ENCODE assay signal across 16 cellular contexts in the genomic region with DNA sequence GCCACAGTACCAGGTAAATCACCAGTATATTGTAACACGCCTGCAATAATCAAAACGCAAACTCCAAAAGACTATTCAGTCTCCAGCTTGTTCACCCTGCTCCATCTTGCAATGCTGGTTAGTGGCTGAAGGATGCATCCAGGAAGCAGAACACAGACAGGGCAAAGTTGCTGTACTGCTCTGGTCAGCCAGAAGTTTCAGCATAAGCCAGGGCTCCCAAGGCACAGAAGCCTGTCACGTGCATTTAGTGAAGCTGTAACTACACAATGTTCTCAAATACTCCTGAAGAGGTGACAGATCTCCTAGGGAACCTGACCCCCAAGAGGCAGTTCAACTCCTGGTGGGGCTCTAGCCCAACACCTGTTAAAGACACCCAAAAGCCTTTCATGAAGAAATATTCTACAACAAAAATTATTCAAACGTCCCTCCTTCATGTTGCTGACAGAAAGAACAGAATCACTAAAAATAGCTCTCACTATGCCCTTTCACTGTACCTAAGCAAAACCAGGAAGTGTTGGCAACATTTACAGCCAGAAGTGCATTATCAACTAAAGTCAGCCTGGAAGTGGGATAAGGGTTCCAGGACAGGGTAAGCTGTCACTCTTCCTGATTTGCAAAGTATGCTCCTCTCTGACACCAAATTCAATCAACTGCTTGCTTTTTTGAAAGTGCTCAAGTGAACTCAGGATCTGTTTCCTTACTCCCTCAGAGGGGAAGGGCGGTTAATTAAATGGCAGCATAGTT. TPM values are rescaled to one million over a fixed set of nuclear protein-coding genes. Genes with fewer than 3 reads are reported as not detected.
DNase-seq lines count a peak whose midpoint lies in the region; ATAC-seq and TF ChIP-seq lines count a peak whose summit lies in the region.
"Had no signal": no experiment of that assay in that cellular context is flagged by ENCODE, and none has a peak within 500 bp of the region (broad histone marks: within the 10 kb centered on the region; RNA-seq: fewer than 3 reads in every experiment).

No MANE protein-coding gene starts in this region.

- no peak for DNase-seq in Right ventricle myocardium inferior (ENCODE audit: missing footprints)
- DNase-seq in cardiac septum (ENCODE audit: low spot score) = no peak
- no peak for DNase-seq in chondrocyte (ENCODE audit: low spot score)
- no peak for DNase-seq in naive thymus-derived CD4-positive, alpha-beta T cell
- no peak for DNase-seq in COLO829 (ENCODE audit: low spot score)
- DNase-seq in hippocampal formation (lab: John Stamatoyannopoulos, UW) = no peak
- DNase-seq in NCI-H446 treated with DMSO at 0.1 percent for 48 hours (lab: John Stamatoyannopoulos, UW) = no peak
- DNase-seq: DMS79 treated with DMSO at 0.1 percent for 48 hours; effector memory CD4-positive, alpha-beta T cell; NCI-H2081 treated with DMSO at 0.1 percent for 48 hours; NK-92 treated with Interleukin-12 subunit alpha and Interleukin-12 subunit beta, amount 100 ng/mL, for 24 hours; nucleus accumbens had no signal

- no peaks in the 10 kb centered on the region for H3K27me3 ChIP-seq in naive thymus-derived CD4-positive, alpha-beta T cell (ENCODE audit: control insufficient read depth in 2 of 2, insufficient read depth in 2 of 2, low read length in 2 of 2)
- H3K27me3 ChIP-seq: vagina had no signal

- no peaks in the 10 kb centered on the region for H3K4me1 ChIP-seq in naive thymus-derived CD4-positive, alpha-beta T cell (ENCODE audit: control insufficient read depth in 2 of 2, insufficient read depth in 2 of 2, low read length in 2 of 2)

- H3K27ac Mint-ChIP-seq in chondrocyte (ENCODE audit: unreplicated experiment) = peak overlapping the region; percentile 28
- H3K27ac Mint-ChIP-seq in naive thymus-derived CD4-positive, alpha-beta T cell = peak overlapping the region; percentile 7 to 89 (median 40)

- H3K9me3 ChIP-seq in naive thymus-derived CD4-positive, alpha-beta T cell (ENCODE audit: control insufficient read depth in 2 of 3, low read length in 3 of 3) = no peaks in the 10 kb centered on the region
- H3K9me3 ChIP-seq: vagina had no signal

- CTCF ChIA-PET in naive thymus-derived CD4-positive, alpha-beta T cell (lab: Charles Lee) = interaction anchor here (0.6 to 5.2 kb wide), 2 partner anchors 147 to 217 kb away, joined by 3 to 43 read pairs; no protein-coding TSS in a partner anchor

- no peaks in the 10 kb centered on the region for H3K27me3 Mint-ChIP-seq in chondrocyte (ENCODE audit: low read depth)
- no peaks in the 10 kb centered on the region for H3K27me3 Mint-ChIP-seq in naive thymus-derived CD4-positive, alpha-beta T cell

- H3K27ac ChIP-seq in naive thymus-derived CD4-positive, alpha-beta T cell (ENCODE audit: low read depth, low read length) = peak overlapping the region; percentile 24
- H3K27ac ChIP-seq: KMS-11, SK-N-MC, vagina had no signal

- ATAC-seq in Right ventricle myocardium inferior (peak; percentile 86), HG03432 (IDR thresholded peaks at IDR 0.05; ENCODE audit: unreplicated experiment) (no peak)
- no peak for ATAC-seq in naive thymus-derived CD4-positive, alpha-beta T cell

- POLR2A ChIA-PET in naive thymus-derived CD4-positive, alpha-beta T cell (lab: Charles Lee) = no interaction called here

- no peak for TF ChIP-seq CTCF in chondrocyte (IDR thresholded peaks at IDR 0.05)

- no peak overlapping the region for H3K4me3 Mint-ChIP-seq in chondrocyte (ENCODE audit: unreplicated experiment)
- no peak overlapping the region for H3K4me3 Mint-ChIP-seq in naive thymus-derived CD4-positive, alpha-beta T cell

- H3K9me3 Mint-ChIP-seq in chondrocyte (ENCODE audit: low read depth) = no peaks in the 10 kb centered on the region
- peaks cover 0 to 3% (median 0%) of the 10 kb centered on the region in 11 donors for H3K9me3 Mint-ChIP-seq in naive thymus-derived CD4-positive, alpha-beta T cell

- H3K4me3 ChIP-seq in naive thymus-derived CD4-positive, alpha-beta T cell (ENCODE audit: low read length) = no peak overlapping the region
- H3K4me3 ChIP-seq: SK-N-MC, vagina had no signal

- H3K4me1 Mint-ChIP-seq in chondrocyte (ENCODE audit: low read depth) = peaks cover 13% of the 10 kb centered on the region
- H3K4me1 Mint-ChIP-seq in naive thymus-derived CD4-positive, alpha-beta T cell = peaks cover 4 to 31% (median 23%) of the 10 kb centered on the region in 7 donors

- peaks cover 9% of the 10 kb centered on the region for H3K36me3 Mint-ChIP-seq in chondrocyte (ENCODE audit: low read depth)
- peaks cover 11 to 48% (median 25%) of the 10 kb centered on the region in 5 donors for H3K36me3 Mint-ChIP-seq in naive thymus-derived CD4-positive, alpha-beta T cell

- H3K36me3 ChIP-seq in naive thymus-derived CD4-positive, alpha-beta T cell (ENCODE audit: control insufficient read depth in 2 of 3, insufficient read depth in 3 of 3, low read length in 3 of 3) = peaks cover 0 to 15% (median 4%) of the 10 kb centered on the region in 3 experiments

- intact Hi-C loops in Right ventricle myocardium inferior (cut with DNase I) (loop anchor here (5.0 kb wide), 1 partner anchor 50 kb away; a partner anchor contains a TSS), cardiac septum (cut with DNase I) (no loop called here)
- intact Hi-C loops in naive thymus-derived CD4-positive, alpha-beta T cell (cut with micrococcal nuclease) = no loop called here

RNA-seq across cellular contexts. Expression of a gene that starts 52.1 kb away (rescaled TPM):
- total RNA-seq in Right ventricle myocardium inferior (3.2 TPM), cardiac septum (4.5 TPM), chondrocyte (9.2 to 14.8 TPM (median 9.3 TPM) in 3 replicates)
- total RNA-seq in naive thymus-derived CD4-positive, alpha-beta T cell = 10 to 100 TPM in 4 of 5 experiments, 1 to 10 TPM in 1; 9.8 to 25.7 (median 15.4) TPM
- polyA plus RNA-seq in naive thymus-derived CD4-positive, alpha-beta T cell = 1 to 10 TPM; 4.8 to 7.6 TPM
